In the genomic region with DNA sequence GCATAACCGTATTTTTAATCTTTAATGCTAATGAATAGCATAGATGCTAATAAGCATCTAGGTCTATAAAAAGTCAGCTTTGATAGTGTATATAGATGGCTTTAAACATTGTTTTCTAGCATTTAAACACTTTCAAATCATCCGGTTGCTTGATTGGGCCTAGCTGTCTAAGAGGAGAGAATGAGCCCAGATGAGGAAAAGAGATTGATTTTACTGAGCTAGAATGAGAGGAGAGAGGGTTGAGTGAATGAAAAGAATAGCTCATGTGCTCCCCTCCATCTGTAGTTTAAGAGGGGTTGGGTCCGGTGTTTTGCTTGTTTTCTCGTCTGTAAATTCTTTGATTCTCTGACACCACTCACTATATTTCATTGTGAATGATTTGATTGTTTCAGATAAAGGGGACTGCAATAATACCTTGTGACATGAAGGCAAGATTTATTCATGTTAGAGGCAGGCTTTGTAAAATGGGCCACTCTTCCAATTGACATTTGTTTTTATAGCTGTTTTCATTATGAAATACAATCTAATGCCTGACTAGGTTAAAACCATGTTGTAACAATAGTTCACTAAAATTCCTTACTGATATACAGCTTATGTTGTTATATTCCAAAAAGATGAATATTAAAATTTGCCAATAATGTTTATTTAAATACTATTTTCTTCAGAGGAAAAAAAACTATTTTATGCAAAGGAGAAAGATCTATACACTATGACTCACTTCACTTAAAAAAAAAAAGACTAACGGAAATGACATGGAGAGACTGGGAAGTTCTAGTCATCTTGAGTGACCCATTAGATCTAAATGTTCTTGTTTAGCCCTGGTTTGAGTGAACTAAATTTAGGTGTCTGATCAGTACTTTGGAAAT, we compare ENCODE assay signal across 1 cellular context.
TF ChIP-seq lines count a peak whose summit lies in the region.

No MANE protein-coding gene starts in this region.

TF ChIP-seq in K562, 482 proteins besides CTCF, POLR2A, EP300 and RAD21 (continued from another document):
- peak; percentile 12; the same call in 1 of the 2 replicates for TF ChIP-seq ARID3A (IDR thresholded peaks at IDR 0.05; ENCODE audit: borderline replicate concordance, low read depth, low read length)
- TF ChIP-seq SMARCA4 (IDR thresholded peaks at IDR 0.05): 0 out of 2 replicates have a peak, but pooled peaks have one; percentile 21
- TF ChIP-seq FOSL1 (tag; conservative IDR thresholded peaks at IDR 0.05): peak; percentile 89
- TF ChIP-seq, protein P1, sequence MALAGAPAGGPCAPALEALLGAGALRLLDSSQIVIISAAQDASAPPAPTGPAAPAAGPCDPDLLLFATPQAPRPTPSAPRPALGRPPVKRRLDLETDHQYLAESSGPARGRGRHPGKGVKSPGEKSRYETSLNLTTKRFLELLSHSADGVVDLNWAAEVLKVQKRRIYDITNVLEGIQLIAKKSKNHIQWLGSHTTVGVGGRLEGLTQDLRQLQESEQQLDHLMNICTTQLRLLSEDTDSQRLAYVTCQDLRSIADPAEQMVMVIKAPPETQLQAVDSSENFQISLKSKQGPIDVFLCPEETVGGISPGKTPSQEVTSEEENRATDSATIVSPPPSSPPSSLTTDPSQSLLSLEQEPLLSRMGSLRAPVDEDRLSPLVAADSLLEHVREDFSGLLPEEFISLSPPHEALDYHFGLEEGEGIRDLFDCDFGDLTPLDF (CRISPR knock-in tag; IDR thresholded peaks at IDR 0.05): no peak
- peak; percentile 76 for TF ChIP-seq GABPA (tag; conservative IDR thresholded peaks at IDR 0.05; ENCODE audit: low read depth)
TF ChIP-seq in K562: peak in this region for 20.
